ENCODE assay signal across 1 cellular context in genomic region chr5:72921886-72922285, GRCh38.
TF ChIP-seq lines count a peak whose summit lies in the region.

No MANE protein-coding gene starts in this region.

TF ChIP-seq in HEK293, 187 proteins besides CTCF, POLR2A, EP300 and RAD21 (continued from another document):
- TF ChIP-seq, protein P1, sequence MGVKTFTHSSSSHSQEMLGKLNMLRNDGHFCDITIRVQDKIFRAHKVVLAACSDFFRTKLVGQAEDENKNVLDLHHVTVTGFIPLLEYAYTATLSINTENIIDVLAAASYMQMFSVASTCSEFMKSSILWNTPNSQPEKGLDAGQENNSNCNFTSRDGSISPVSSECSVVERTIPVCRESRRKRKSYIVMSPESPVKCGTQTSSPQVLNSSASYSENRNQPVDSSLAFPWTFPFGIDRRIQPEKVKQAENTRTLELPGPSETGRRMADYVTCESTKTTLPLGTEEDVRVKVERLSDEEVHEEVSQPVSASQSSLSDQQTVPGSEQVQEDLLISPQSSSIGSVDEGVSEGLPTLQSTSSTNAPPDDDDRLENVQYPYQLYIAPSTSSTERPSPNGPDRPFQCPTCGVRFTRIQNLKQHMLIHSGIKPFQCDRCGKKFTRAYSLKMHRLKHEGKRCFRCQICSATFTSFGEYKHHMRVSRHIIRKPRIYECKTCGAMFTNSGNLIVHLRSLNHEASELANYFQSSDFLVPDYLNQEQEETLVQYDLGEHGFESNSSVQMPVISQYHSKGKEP (tag by site-specific recombination; IDR thresholded peaks at IDR 0.05): peak; percentile 43; the same call in 1 of the 2 replicates
- TF ChIP-seq ZNF785 (tag by site-specific recombination; IDR thresholded peaks at IDR 0.05) (no peak), ZNF311 (tag by site-specific recombination; IDR thresholded peaks at IDR 0.05; ENCODE audit: borderline replicate concordance) (no peak), ZNF140 (tag by site-specific recombination; IDR thresholded peaks at IDR 0.05) (no peak), ZNF610 (tag by site-specific recombination; IDR thresholded peaks at IDR 0.05; ENCODE audit: borderline replicate concordance) (no peak), ZFP69B (tag by site-specific recombination; IDR thresholded peaks at IDR 0.05) (peak; percentile 39; the same call in 1 of the 2 replicates), ZNF626 (tag by site-specific recombination; IDR thresholded peaks at IDR 0.05) (no peak), GLI2 (tag by site-specific recombination; IDR thresholded peaks at IDR 0.05; ENCODE audit: borderline replicate concordance, low read depth) (no peak)
- TF ChIP-seq, protein P2, sequence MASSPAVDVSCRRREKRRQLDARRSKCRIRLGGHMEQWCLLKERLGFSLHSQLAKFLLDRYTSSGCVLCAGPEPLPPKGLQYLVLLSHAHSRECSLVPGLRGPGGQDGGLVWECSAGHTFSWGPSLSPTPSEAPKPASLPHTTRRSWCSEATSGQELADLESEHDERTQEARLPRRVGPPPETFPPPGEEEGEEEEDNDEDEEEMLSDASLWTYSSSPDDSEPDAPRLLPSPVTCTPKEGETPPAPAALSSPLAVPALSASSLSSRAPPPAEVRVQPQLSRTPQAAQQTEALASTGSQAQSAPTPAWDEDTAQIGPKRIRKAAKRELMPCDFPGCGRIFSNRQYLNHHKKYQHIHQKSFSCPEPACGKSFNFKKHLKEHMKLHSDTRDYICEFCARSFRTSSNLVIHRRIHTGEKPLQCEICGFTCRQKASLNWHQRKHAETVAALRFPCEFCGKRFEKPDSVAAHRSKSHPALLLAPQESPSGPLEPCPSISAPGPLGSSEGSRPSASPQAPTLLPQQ (tag by site-specific recombination; IDR thresholded peaks at IDR 0.05): peak; percentile 65
